Comparison of ENCODE assay signal across 19 cellular contexts in the genomic region with DNA sequence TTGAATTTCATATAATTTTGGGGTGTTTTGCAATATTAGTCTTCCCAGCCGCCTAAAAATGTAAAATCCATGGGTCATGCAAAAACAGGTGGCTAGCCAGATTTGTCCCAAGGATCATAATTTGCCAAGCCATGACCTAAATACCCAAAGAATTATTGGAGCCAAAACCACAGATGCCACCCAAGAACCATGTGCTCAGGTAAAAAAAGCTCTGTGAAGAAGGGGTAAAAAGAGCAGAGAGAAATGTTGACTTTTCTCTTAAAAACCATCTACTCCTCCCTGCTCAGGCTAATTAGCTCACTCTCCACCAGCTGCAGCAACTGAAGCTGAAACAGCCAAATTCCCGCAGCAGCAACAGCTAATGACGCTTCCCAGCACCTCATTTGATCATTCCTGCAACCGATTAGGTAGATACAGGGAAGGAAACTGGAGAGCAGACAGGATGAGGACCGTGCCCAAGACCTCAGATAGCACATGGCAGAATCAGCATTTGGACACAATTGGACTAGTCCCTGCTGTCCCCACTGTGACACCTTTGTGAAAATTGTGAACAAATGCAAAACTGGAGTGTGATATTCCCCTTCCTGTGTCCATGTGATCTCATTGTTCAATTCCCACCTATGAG.
"Had no signal": no experiment of that assay in that cellular context is flagged by ENCODE, and none has a peak within 500 bp of the region (broad histone marks: within the 10 kb centered on the region; RNA-seq: fewer than 3 reads in every experiment).

No MANE protein-coding gene starts in this region.

- DNase-seq: activated CD4-positive, alpha-beta T cell treated with anti-CD3 and anti-CD28 coated beads for 4 hours; activated CD4-positive, alpha-beta T cell treated with anti-CD3 and anti-CD28 coated beads, Interleukin-2, amount 50 U/mL, for 48 hours; activated CD4-positive, CD25-positive, alpha-beta regulatory T cell; activated gamma-delta T cell; activated naive CD4-positive, alpha-beta T cell treated with anti-CD3 and anti-CD28 coated beads, Interleukin-2, amount 50 U/mL, for 16 hours; anterior cingulate cortex; body of pancreas; dermis blood vessel endothelial cell; effector memory CD4-positive, alpha-beta T cell; foreskin melanocyte; naive B cell; pancreas; psoas muscle; right cardiac atrium; stimulated activated CD4-positive, alpha-beta T cell treated with anti-CD3 and anti-CD28 coated beads, Interleukin-1b, Interleukin-23, amount 100 ng/mL, for 48 hours; T1000; thyroid gland had no signal

- H3K4me3 ChIP-seq: body of pancreas, lung, pancreas, psoas muscle, thyroid gland had no signal

- H3K27ac ChIP-seq: body of pancreas, pancreas, psoas muscle, thyroid gland had no signal

- ATAC-seq: body of pancreas, left lobe of liver, psoas muscle, right cardiac atrium had no signal

- H3K36me3 ChIP-seq: pancreas, thyroid gland had no signal

- H3K27me3 ChIP-seq: body of pancreas, pancreas, thyroid gland had no signal

- H3K4me1 ChIP-seq: body of pancreas, pancreas had no signal

- H3K9me3 ChIP-seq: body of pancreas, pancreas, psoas muscle, thyroid gland had no signal
